Comparison of ENCODE assay signal across 9 cellular contexts in the genomic region with DNA sequence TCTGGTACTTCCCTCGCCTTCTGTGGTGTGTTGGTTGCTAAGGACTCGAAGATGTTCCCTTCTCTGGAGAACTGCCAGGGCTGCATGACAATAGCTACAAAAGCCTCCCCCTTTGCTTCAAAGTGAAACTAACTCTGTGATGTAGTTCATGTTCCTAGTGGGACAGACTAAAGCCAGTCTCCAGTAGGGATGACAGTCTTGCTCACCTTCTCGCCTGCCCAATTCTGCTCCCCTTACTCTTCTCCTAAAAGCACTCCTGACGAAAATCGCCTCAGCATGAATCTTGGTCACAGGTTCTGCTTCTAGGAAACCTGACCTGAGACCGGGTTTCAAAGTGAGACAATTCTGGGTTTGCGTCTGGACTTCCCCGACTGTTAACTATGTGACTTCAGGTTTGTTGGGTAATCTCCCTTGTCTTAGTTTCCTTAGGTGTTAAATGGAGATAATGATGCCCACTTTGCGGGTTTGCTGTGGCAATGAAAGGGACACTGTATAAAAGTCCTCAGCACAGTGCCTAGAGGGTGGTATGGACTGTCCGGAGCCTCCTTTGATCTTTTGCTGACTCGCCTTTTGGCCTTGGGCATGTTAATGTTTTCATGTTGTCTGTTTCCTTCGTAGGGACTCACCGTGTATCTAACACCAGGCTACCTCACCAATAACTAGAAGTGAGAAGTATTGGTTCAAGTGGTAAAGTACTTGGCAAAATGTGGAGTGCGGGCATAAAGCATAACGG.
DNase-seq lines count a peak whose midpoint lies in the region; ATAC-seq and TF ChIP-seq lines count a peak whose summit lies in the region.
"Had no signal": no experiment of that assay in that cellular context is flagged by ENCODE, and none has a peak within 500 bp of the region (broad histone marks: within the 10 kb centered on the region; RNA-seq: fewer than 3 reads in every experiment).

No MANE protein-coding gene starts in this region.

- H3K9ac ChIP-seq in HUES6 (ENCODE audit: low read length), result no peak overlapping the region

- no peaks in the 10 kb centered on the region for H3K36me3 ChIP-seq in HUES6 (ENCODE audit: control insufficient read depth, insufficient read depth, low read length)
- H3K36me3 ChIP-seq: gastroesophageal sphincter had no signal

- peaks cover 63% of the 10 kb centered on the region for H3K27me3 ChIP-seq in HUES6 (ENCODE audit: control insufficient read depth, insufficient read depth, low read length)
- H3K27me3 ChIP-seq: gastroesophageal sphincter had no signal

- no peak overlapping the region for H3K27ac ChIP-seq in HUES6 (ENCODE audit: low read depth, low read length)
- H3K27ac ChIP-seq: gastroesophageal sphincter had no signal

- DNase-seq in GM10248 (ENCODE audit: extremely low spot score) (peak; percentile 37), islet precursor cell (peak; percentile 70), superior temporal gyrus (ENCODE audit: extremely low spot score) (no peak), NCI-H2081 treated with DMSO at 0.1 percent for 48 hours (lab: John Stamatoyannopoulos, UW) (no peak), AML-193 (lab: John Stamatoyannopoulos, UW) (no peak)
- no peak for DNase-seq in activated CD4-positive, alpha-beta T cell treated with anti-CD3 and anti-CD28 coated beads for 4 hours

- POLR2A ChIA-PET in GM10248 (lab: Yijun Ruan, JAX), result no interaction called here

- H3K4me1 ChIP-seq in HUES6 (ENCODE audit: control insufficient read depth, insufficient read depth, low read length), result peaks cover 29% of the 10 kb centered on the region

- CTCF ChIA-PET in GM10248 (lab: Yijun Ruan, JAX), result no interaction called here

- peak; percentile 60 for ATAC-seq in GM21619 (IDR thresholded peaks at IDR 0.05; ENCODE audit: unreplicated experiment)
- ATAC-seq: gastroesophageal sphincter had no signal

- peak overlapping the region; percentile 24 for H3K4me3 ChIP-seq in HUES6 (ENCODE audit: low read depth, low read length)
- H3K4me3 ChIP-seq: gastroesophageal sphincter had no signal

- TF ChIP-seq CTCF in GM10248 (IDR thresholded peaks at IDR 0.05; ENCODE audit: control extremely low read depth, extremely low read depth, low read depth, missing control alignments), result no peak

- H3K9me3 ChIP-seq in HUES6 (ENCODE audit: control insufficient read depth, insufficient read depth, low read depth, low read length), result no peaks in the 10 kb centered on the region
- H3K9me3 ChIP-seq: gastroesophageal sphincter had no signal

Comparison
In these comparisons a context has a peak if more than half of its experiments do, and no peak if none do; other contexts are left out.
1. DNase-seq: peak in GM10248 (single experiment) and islet precursor cell (single experiment); none in superior temporal gyrus (single experiment), NCI-H2081 treated with DMSO at 0.1 percent for 48 hours (single experiment), activated CD4-positive, alpha-beta T cell treated with anti-CD3 and anti-CD28 coated beads for 4 hours (0 of 2) and AML-193 (0 of 2).